Comparison of ENCODE assay signal across 1 cellular context in genomic region chr1:32779242-32779641, GRCh38.
TF ChIP-seq lines count a peak whose summit lies in the region.

No MANE protein-coding gene starts in this region.

TF ChIP-seq in HepG2, 621 proteins besides CTCF, POLR2A, EP300 and RAD21:
- TF ChIP-seq GTF3A (CRISPR knock-in tag; conservative IDR thresholded peaks at IDR 0.05): no peak
- TF ChIP-seq PCBP2 (optimal IDR thresholded peaks at IDR 0.05; ENCODE audit: low read depth, low read length, poor library complexity, severe bottlenecking): no peak
- TF ChIP-seq RBM22 (optimal IDR thresholded peaks at IDR 0.05; ENCODE audit: low read length): peak; percentile 65
TF ChIP-seq in HepG2: peak in this region for 1.
